In the genomic region with DNA sequence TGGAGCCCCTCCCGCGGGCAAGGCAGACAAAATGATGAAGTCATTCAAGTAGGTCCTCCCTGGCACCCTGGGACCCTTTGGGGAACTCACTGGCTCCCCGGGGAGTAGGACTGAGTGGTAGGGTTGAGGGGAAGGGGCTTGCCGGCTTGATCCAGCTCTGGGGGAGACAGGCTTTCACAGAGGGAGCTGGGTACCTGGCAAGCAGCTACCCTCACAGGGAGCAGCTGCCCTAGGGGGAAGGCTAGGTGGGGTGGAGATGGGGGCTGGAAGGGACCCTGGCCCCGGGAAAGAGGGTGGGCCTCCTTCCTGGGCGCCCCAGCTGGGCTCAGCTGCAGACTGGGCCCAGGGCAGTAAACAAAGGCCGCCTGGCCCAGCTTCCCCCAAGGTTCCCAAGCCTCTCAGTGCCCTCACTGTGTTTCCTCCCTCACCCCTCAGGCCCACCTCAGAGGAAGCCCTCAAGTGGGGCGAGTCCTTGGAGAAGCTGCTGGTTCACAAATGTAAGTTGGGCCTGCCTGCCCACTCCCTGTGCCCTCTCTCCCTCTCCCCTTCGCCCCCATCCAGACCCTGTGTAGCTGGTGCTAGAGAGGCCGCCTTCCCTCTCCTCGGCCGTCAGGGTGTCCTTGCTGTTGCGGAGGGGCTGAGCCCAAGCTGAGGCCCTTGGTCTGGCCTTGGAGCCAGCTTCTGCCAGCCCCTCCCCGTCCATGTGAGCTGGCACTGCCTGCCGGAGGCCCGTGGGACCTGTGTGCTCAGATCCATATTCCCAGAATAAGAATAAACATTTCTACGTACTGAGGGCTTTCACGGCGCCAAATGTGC, we compare ENCODE assay signal across 9 cellular contexts.
DNase-seq lines count a peak whose midpoint lies in the region; ATAC-seq and TF ChIP-seq lines count a peak whose summit lies in the region.
"Had no signal": no experiment of that assay in that cellular context is flagged by ENCODE, and none has a peak within 500 bp of the region (broad histone marks: within the 10 kb centered on the region; RNA-seq: fewer than 3 reads in every experiment).

No MANE protein-coding gene starts in this region.

- H3K36me3 ChIP-seq in body of pancreas (replicated peaks in 1 of 2; ENCODE audit: insufficient read depth in 1 of 2, low read depth in 2 of 2) = peaks cover 0 to 16% of the 10 kb centered on the region in 2 donors
- H3K36me3 ChIP-seq in iPS DF 6.9 (ENCODE audit: control insufficient read depth, insufficient read depth, low read length) = peaks cover 6% of the 10 kb centered on the region; the same call in 1 of the 2 replicates

- TF ChIP-seq CTCF in body of pancreas (IDR thresholded peaks at IDR 0.05) (no peak), retinal pigment epithelial cell (conservative IDR thresholded peaks at IDR 0.05; ENCODE audit: low read depth, low read length) (no peak)

- H3K4me1 ChIP-seq in body of pancreas (peaks cover 61% of the 10 kb centered on the region), iPS DF 6.9 (ENCODE audit: control insufficient read depth, insufficient read depth, low read length) (peaks cover 1% of the 10 kb centered on the region; the same call in 1 of the 2 replicates)

- H3K27me3 ChIP-seq in body of pancreas = no peaks in the 10 kb centered on the region
- no peaks in the 10 kb centered on the region for H3K27me3 ChIP-seq in iPS DF 6.9 (ENCODE audit: control insufficient read depth, insufficient read depth, low read length)

- H3K4me3 ChIP-seq in GM08714 (ENCODE audit: low read length) = peak overlapping the region; percentile 58; the same call in 1 of the 2 replicates
- peak overlapping the region; percentile 1 to 12 for H3K4me3 ChIP-seq in body of pancreas
- H3K4me3 ChIP-seq in iPS DF 6.9 (ENCODE audit: low read length) = peak overlapping the region; percentile 7; the same call in 1 of the 2 replicates
- H3K4me3 ChIP-seq in retinal pigment epithelial cell (ENCODE audit: low read length) = peak overlapping the region; percentile 97

- TF ChIP-seq POLR2A in body of pancreas (IDR thresholded peaks at IDR 0.05) = peak in 1 of 3 donors; percentile 40

- H3K9me3 ChIP-seq in body of pancreas (no peaks in the 10 kb centered on the region), iPS DF 6.9 (ENCODE audit: control insufficient read depth, insufficient read depth, low read length) (no peaks in the 10 kb centered on the region)

- H3K27ac ChIP-seq in body of pancreas (peak overlapping the region; percentile 46 to 80 (median 76)), iPS DF 6.9 (ENCODE audit: low read length) (no peak overlapping the region)

- peaks cover 75% of the 10 kb centered on the region for H3K36me3 Mint-ChIP-seq in activated T-helper 17 cell treated with anti-CD3 and anti-CD28 coated beads, Interleukin-2, amount 50 U/mL, for 72 hours (ENCODE audit: low read depth)

- no peaks in the 10 kb centered on the region for H3K9me3 Mint-ChIP-seq in activated T-helper 17 cell treated with anti-CD3 and anti-CD28 coated beads, Interleukin-2, amount 50 U/mL, for 72 hours

- WGBS in body of pancreas, 2 donors = 21 to 38% methylated on average over 9 to 19 of the region's 19 CpGs
- WGBS in iPS DF 6.9 (ENCODE audit: insufficient coverage, insufficient read length) = no CpG with 5 or more reads among the region's 19 CpGs

- H3K27ac Mint-ChIP-seq in activated T-helper 17 cell treated with anti-CD3 and anti-CD28 coated beads, Interleukin-2, amount 50 U/mL, for 72 hours = no peak overlapping the region

- peaks cover 15% of the 10 kb centered on the region for H3K4me1 Mint-ChIP-seq in activated T-helper 17 cell treated with anti-CD3 and anti-CD28 coated beads, Interleukin-2, amount 50 U/mL, for 72 hours

- DNase-seq in body of pancreas = peak in 3 of 4 donors; percentile 65 to 83 (median 66)
- no peak for DNase-seq in iPS DF 6.9 (ENCODE audit: low read depth, low spot score)
- no peak for DNase-seq in retinal pigment epithelial cell (ENCODE audit: low read depth)
- no peak for DNase-seq in NCI-H2081 (lab: John Stamatoyannopoulos, UW)
- DNase-seq in NCI-H2029 (lab: John Stamatoyannopoulos, UW) = no peak
- DNase-seq in DMS153 treated with DMSO at 0.1 percent for 48 hours (lab: John Stamatoyannopoulos, UW; ENCODE audit: unreplicated experiment) = no peak
- DNase-seq: activated T-cell treated with anti-CD3 and anti-CD28 coated beads, Interleukin-2, amount 50 U/mL, for 48 hours had no signal

- H3K4me3 Mint-ChIP-seq in activated T-helper 17 cell treated with anti-CD3 and anti-CD28 coated beads, Interleukin-2, amount 50 U/mL, for 72 hours = no peak overlapping the region

- ATAC-seq in body of pancreas = peak; percentile 9
- ATAC-seq in activated T-helper 17 cell treated with anti-CD3 and anti-CD28 coated beads, Interleukin-2, amount 50 U/mL, for 72 hours (replicated peaks) = no peak

- intact Hi-C loops in body of pancreas (cut with DNase I) = loop anchor here (5.0 kb wide), 1 partner anchor 63 kb away; no protein-coding TSS in a partner anchor

- no peaks in the 10 kb centered on the region for H3K27me3 Mint-ChIP-seq in activated T-helper 17 cell treated with anti-CD3 and anti-CD28 coated beads, Interleukin-2, amount 50 U/mL, for 72 hours

Comparison
In these comparisons a context has a peak if more than half of its experiments do, and no peak if none do; other contexts are left out.
1. H3K4me3 ChIP-seq: peak in every context shown above with its lines; median percentile 97 in retinal pigment epithelial cell; 58 in GM08714; 7 in iPS DF 6.9; 6 in body of pancreas.
2. DNase-seq: peak in body of pancreas (3 of 4); none in iPS DF 6.9 (single experiment), retinal pigment epithelial cell (single experiment), NCI-H2081 (0 of 2), NCI-H2029 (single experiment) and DMS153 treated with DMSO at 0.1 percent for 48 hours (single experiment).